In genomic region chrX:13198762-13199064, GRCh38 we compare ENCODE assay signal across 1 cellular context.
TF ChIP-seq lines count a peak whose summit lies in the region.

No MANE protein-coding gene starts in this region.

TF ChIP-seq in H1, 55 proteins besides CTCF, POLR2A, EP300 and RAD21 (continued from another document):
- peak; percentile 78 for TF ChIP-seq CHD7 (IDR thresholded peaks at IDR 0.05; ENCODE audit: insufficient replicate concordance, low read length)
- TF ChIP-seq YY1 (IDR thresholded peaks at IDR 0.05; ENCODE audit: low read depth, low read length), result no peak
- TF ChIP-seq ASH2L (IDR thresholded peaks at IDR 0.05; ENCODE audit: low read length), result peak; percentile 91
- peak; percentile 70; the same call in 1 of the 2 replicates for TF ChIP-seq RBBP5 (IDR thresholded peaks at IDR 0.05; ENCODE audit: borderline replicate concordance, low read depth, low read length)
- TF ChIP-seq GABPA (IDR thresholded peaks at IDR 0.05; ENCODE audit: borderline replicate concordance, insufficient read depth, low read length), result no peak
TF ChIP-seq in H1: peak in this region for 3.
